ENCODE assay signal across 35 cellular contexts in the genomic region with DNA sequence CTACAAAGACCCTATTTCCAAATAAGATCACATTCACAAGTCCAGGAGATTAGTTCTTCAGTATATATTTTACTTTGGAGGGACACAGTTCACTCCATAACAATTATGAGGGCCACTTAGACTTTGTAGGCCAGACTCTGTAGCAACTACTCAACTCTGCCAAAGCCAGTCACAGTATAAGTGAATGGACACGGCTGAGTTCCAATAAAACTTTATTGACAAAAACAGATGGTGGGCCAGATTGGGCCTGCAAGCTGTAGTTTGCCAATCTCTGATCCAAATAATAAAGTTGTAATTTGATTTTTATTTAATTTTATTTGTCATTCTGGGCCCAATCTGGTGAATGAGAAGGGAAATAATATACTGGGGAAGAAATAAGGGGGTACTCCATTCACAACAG.
DNase-seq lines count a peak whose midpoint lies in the region; ATAC-seq, FAIRE-seq and TF ChIP-seq lines count a peak whose summit lies in the region.
"Had no signal": no experiment of that assay in that cellular context is flagged by ENCODE, and none has a peak within 500 bp of the region (broad histone marks: within the 10 kb centered on the region; RNA-seq: fewer than 3 reads in every experiment).

No MANE protein-coding gene starts in this region.

- intact Hi-C loops in K562 (cut with micrococcal nuclease), result loop anchor here (10.0 kb wide), 1 partner anchor 89 kb away; no protein-coding TSS in a partner anchor

- no peaks in the 10 kb centered on the region for H3K79me1 ChIP-seq in mesenchymal stem cell (replicated peaks; ENCODE audit: low read length, poor library complexity, severe bottlenecking)

- no peak overlapping the region for H2BK120ac ChIP-seq in mesenchymal stem cell (ENCODE audit: low read depth, low read length)

- H3K4me1 ChIP-seq in K562 (replicated peaks in 1 of 2; ENCODE audit: control insufficient read depth in 2 of 2, insufficient read depth in 2 of 2, low read length in 2 of 2) (no peaks in the 10 kb centered on the region; a peak in 1 of 5 replicates), endodermal cell (ENCODE audit: control insufficient read depth, insufficient read depth, low read length) (no peaks in the 10 kb centered on the region), mesenchymal stem cell (ENCODE audit: control insufficient read depth, insufficient read depth, low read depth, low read length) (no peaks in the 10 kb centered on the region)
- H3K4me1 ChIP-seq: A549, BE2C, BLaER1, Caco-2 had no signal

- H3K27me3 ChIP-seq in K562 (ENCODE audit: control insufficient read depth in 2 of 2, insufficient read depth in 2 of 2, low read length in 2 of 2) (0 out of 5 replicates have a peak, but pooled peaks cover 0 to 3% of the 10 kb centered on the region in 2 experiments), endodermal cell (ENCODE audit: control insufficient read depth, insufficient read depth, low read length, poor library complexity, severe bottlenecking) (no peaks in the 10 kb centered on the region), mesenchymal stem cell (ENCODE audit: control insufficient read depth in 1 of 2, insufficient read depth in 1 of 2, low read length in 2 of 2) (no peaks in the 10 kb centered on the region)
- H3K27me3 ChIP-seq: BE2C; BLaER1; BLaER1 treated with 17β-estradiol and CSF1 and Interleukin-3, amounts not matched to agents 10 nM and 100 nM had no signal

- no peak overlapping the region for H3K14ac ChIP-seq in mesenchymal stem cell (ENCODE audit: low read length in 2 of 2)

- H3K4ac ChIP-seq in mesenchymal stem cell (ENCODE audit: low read depth in 1 of 2, low read length in 2 of 2), result no peak overlapping the region

- TF ChIP-seq RAD21 in K562 (CRISPR knock-in tag; conservative IDR thresholded peaks at IDR 0.05 in 1 of 2, IDR thresholded peaks at IDR 0.05 in 1 of 2), result no peak

- POLR2A ChIA-PET in K562 (lab: Yijun Ruan, JAX), result no interaction called here

- H4K20me1 ChIP-seq in K562 (replicated peaks; ENCODE audit: control insufficient read depth, insufficient read depth, low read length), result no peaks in the 10 kb centered on the region
- H4K20me1 ChIP-seq: BLaER1; BLaER1 treated with 17β-estradiol and CSF1 and Interleukin-3, amounts not matched to agents 10 nM and 100 nM had no signal

- H3K9ac ChIP-seq in K562 (ENCODE audit: insufficient read depth in 1 of 2, low read depth in 2 of 2, low read length in 2 of 2) (no peak overlapping the region), endodermal cell (ENCODE audit: extremely low read depth, low read length, poor library complexity, severe bottlenecking) (no peak overlapping the region), mesenchymal stem cell (ENCODE audit: low read length) (no peak overlapping the region)
- H3K9ac ChIP-seq: BLaER1; BLaER1 treated with 17β-estradiol and CSF1 and Interleukin-3, amounts not matched to agents 10 nM and 100 nM had no signal

- H4K91ac ChIP-seq in mesenchymal stem cell (ENCODE audit: low read length), result no peak overlapping the region

- H2AFZ ChIP-seq in K562 (ENCODE audit: low read depth, low read length) (no peak overlapping the region), mesenchymal stem cell (ENCODE audit: low read depth, low read length) (no peak overlapping the region)

- H3K79me2 ChIP-seq in K562 (ENCODE audit: control insufficient read depth, insufficient read depth, low read length), result no peaks in the 10 kb centered on the region

- no peak overlapping the region for H4K8ac ChIP-seq in mesenchymal stem cell (ENCODE audit: low read length)

- H3K36me3 ChIP-seq in K562 (ENCODE audit: control insufficient read depth, insufficient read depth, low read length), result no peaks in the 10 kb centered on the region
- no peaks in the 10 kb centered on the region for H3K36me3 ChIP-seq in endodermal cell (ENCODE audit: control insufficient read depth, insufficient read depth, low read length)
- H3K36me3 ChIP-seq in mesenchymal stem cell (ENCODE audit: control insufficient read depth in 1 of 2, insufficient read depth in 2 of 2, low read depth in 1 of 2, low read length in 2 of 2), result no peaks in the 10 kb centered on the region
- H3K36me3 ChIP-seq: BE2C; BLaER1; BLaER1 treated with 17β-estradiol and CSF1 and Interleukin-3, amounts not matched to agents 10 nM and 100 nM had no signal

- ATAC-seq in K562, result no peak
- ATAC-seq: A549; CD8-positive, alpha-beta T cell had no signal

- CTCF ChIA-PET in K562 (lab: Yijun Ruan, JAX; ENCODE audit: low intra/inter-chr PET ratio), result no interaction called here

- H2AK5ac ChIP-seq in mesenchymal stem cell (ENCODE audit: low read length, severe bottlenecking), result no peak overlapping the region

- H3K4me2 ChIP-seq in K562 (ENCODE audit: insufficient read depth, low read length), result no peak overlapping the region
- H3K4me2 ChIP-seq in mesenchymal stem cell (ENCODE audit: low read length, poor library complexity, severe bottlenecking), result no peak overlapping the region
- H3K4me2 ChIP-seq: A549; BLaER1; BLaER1 treated with 17β-estradiol and CSF1 and Interleukin-3, amounts not matched to agents 10 nM and 100 nM had no signal

- no peak overlapping the region for H3K4me3 ChIP-seq in K562
- no peak overlapping the region for H3K4me3 ChIP-seq in endodermal cell (ENCODE audit: low read length)
- H3K4me3 ChIP-seq in mesenchymal stem cell (ENCODE audit: insufficient read depth in 1 of 2, low read depth in 1 of 2, low read length in 2 of 2), result no peak overlapping the region
- H3K4me3 ChIP-seq: A549; BLaER1; BLaER1 treated with 17β-estradiol and CSF1 and Interleukin-3, amounts not matched to agents 10 nM and 100 nM had no signal

- TF ChIP-seq CTCF in K562 (IDR thresholded peaks at IDR 0.05 in 2 of 3, conservative IDR thresholded peaks at IDR 0.05 in 1 of 3; ENCODE audit: insufficient read depth in 2 of 3, low read depth in 1 of 3, low read length in 3 of 3), result no peak
- no peak for TF ChIP-seq CTCF in endodermal cell (conservative IDR thresholded peaks at IDR 0.05)

- no peaks in the 10 kb centered on the region for H3K9me1 ChIP-seq in K562 (ENCODE audit: control insufficient read depth, insufficient read depth, low read length)

- no peak overlapping the region for H3K27ac Mint-ChIP-seq in endodermal cell
- H3K27ac Mint-ChIP-seq: B cell; CD14-positive monocyte; CD4-positive, alpha-beta memory T cell; CD4-positive, alpha-beta T cell; CD4-positive, CD25-positive, alpha-beta regulatory T cell; CD8-positive, alpha-beta memory T cell; CD8-positive, alpha-beta T cell had no signal

- no peak overlapping the region for H2BK15ac ChIP-seq in mesenchymal stem cell (ENCODE audit: low read depth, poor library complexity, severe bottlenecking)

- no peaks in the 10 kb centered on the region for H3K36me3 Mint-ChIP-seq in endodermal cell (ENCODE audit: low read depth)
- H3K36me3 Mint-ChIP-seq: CD14-positive monocyte; CD4-positive, alpha-beta memory T cell; CD4-positive, CD25-positive, alpha-beta regulatory T cell; CD8-positive, alpha-beta T cell had no signal

- no peak for TF ChIP-seq EP300 in K562 (IDR thresholded peaks at IDR 0.05; ENCODE audit: low read length)

- no peak overlapping the region for H3K4me3 Mint-ChIP-seq in endodermal cell
- H3K4me3 Mint-ChIP-seq: B cell; CD14-positive monocyte; CD4-positive, alpha-beta memory T cell; CD4-positive, alpha-beta T cell; CD4-positive, CD25-positive, alpha-beta regulatory T cell; CD8-positive, alpha-beta memory T cell; CD8-positive, alpha-beta T cell had no signal

- in situ Hi-C loops in K562 (cut with MboI), result no loop called here

- no peaks in the 10 kb centered on the region for H3K9me3 ChIP-seq in K562 (replicated peaks; ENCODE audit: control insufficient read depth, insufficient read depth, low read depth, low read length)
- H3K9me3 ChIP-seq in endodermal cell (ENCODE audit: control insufficient read depth, low read length), result no peaks in the 10 kb centered on the region
- no peaks in the 10 kb centered on the region for H3K9me3 ChIP-seq in mesenchymal stem cell (ENCODE audit: control insufficient read depth, low read length)
- H3K9me3 ChIP-seq: A549; BE2C; BLaER1; BLaER1 treated with 17β-estradiol and CSF1 and Interleukin-3, amounts not matched to agents 10 nM and 100 nM; Caco-2 had no signal

- no peak overlapping the region for H2BK5ac ChIP-seq in mesenchymal stem cell (ENCODE audit: low read depth, low read length, poor library complexity, severe bottlenecking)

- WGBS in K562 (ENCODE audit: insufficient coverage, low coverage, missing lambda C conversion rate), result 18% methylated on average over 1 of the region's 1 CpG
- WGBS in endodermal cell (ENCODE audit: insufficient coverage in 1 of 2, insufficient read length in 1 of 2), 2 experiments, result 93% methylated on average over 1 of the region's 1 CpG; no CpG with 5 or more reads in 1 of the 2 experiments
- WGBS in mesenchymal stem cell, result no CpG with 5 or more reads among the region's 1 CpG

- TF ChIP-seq POLR2A in K562 (conservative IDR thresholded peaks at IDR 0.05), result no peak

- FAIRE-seq in K562 (lab: Jason Lieb, UNC), result no peak
- FAIRE-seq: A204.1, A549, D721Med had no signal

- no peak for DNase-seq in K562 (ENCODE audit: extremely low read depth in 1 of 4, low spot score in 3 of 4)
- DNase-seq in endodermal cell, result peak; percentile 5
- peak; percentile 3 for DNase-seq in islet precursor cell
- DNase-seq in NCI-H345 treated with DMSO at 0.1 percent for 48 hours (lab: John Stamatoyannopoulos, UW; ENCODE audit: unreplicated experiment), result no peak
- no peak for DNase-seq in T1000 (lab: John Stamatoyannopoulos, UW)
- DNase-seq in mesenchymal stem cell, result no peak
- DNase-seq: 8988T; ACHN; AML-193; BE2C; C1 segment of cervical spinal cord; Caco-2; Calu3; CD4-positive, alpha-beta memory T cell; CD4-positive, alpha-beta T cell; CD4-positive, CD25-positive, alpha-beta regulatory T cell; CD8-positive, alpha-beta memory T cell; CD8-positive, alpha-beta T cell; COR-L47; DMS 273 treated with DMSO at 0.1 percent for 48 hours; DMS153; DMS53; DMS79; DMS79 treated with DMSO at 0.1 percent for 48 hours; DND-41; EL had no signal

- no peak overlapping the region for H3K27ac ChIP-seq in K562 (ENCODE audit: extremely low read depth, low read depth, low read length)
- H3K27ac ChIP-seq in endodermal cell (ENCODE audit: low read depth, low read length), result no peak overlapping the region
- H3K27ac ChIP-seq in mesenchymal stem cell (ENCODE audit: low read length, poor library complexity, severe bottlenecking), result no peak overlapping the region
- H3K27ac ChIP-seq: 22Rv1; A549; BLaER1; BLaER1 treated with 17β-estradiol and CSF1 and Interleukin-3, amounts not matched to agents 10 nM and 100 nM; C4-2B had no signal

- no TSS peak for BruUV-seq in K562 (replicated peaks; lab: Mats Ljungman, UMichigan)

- H3K18ac ChIP-seq in mesenchymal stem cell (ENCODE audit: low read depth in 1 of 2, low read length in 2 of 2), result no peak overlapping the region

- no peaks in the 10 kb centered on the region for H3K9me3 Mint-ChIP-seq in endodermal cell
- H3K9me3 Mint-ChIP-seq: CD4-positive, alpha-beta T cell; CD8-positive, alpha-beta T cell had no signal

- no peak overlapping the region for H2BK12ac ChIP-seq in mesenchymal stem cell (ENCODE audit: low read length in 2 of 2)

- H3K23ac ChIP-seq in mesenchymal stem cell (ENCODE audit: low read length in 2 of 2), result no peak overlapping the region

- no peaks in the 10 kb centered on the region for H3K27me3 Mint-ChIP-seq in endodermal cell (ENCODE audit: insufficient read depth)
- H3K27me3 Mint-ChIP-seq: CD4-positive, alpha-beta T cell; CD4-positive, CD25-positive, alpha-beta regulatory T cell had no signal

- peaks cover 5% of the 10 kb centered on the region for H3K4me1 Mint-ChIP-seq in endodermal cell
- H3K4me1 Mint-ChIP-seq: B cell; CD14-positive monocyte; CD4-positive, alpha-beta memory T cell; CD4-positive, CD25-positive, alpha-beta regulatory T cell; CD8-positive, alpha-beta memory T cell had no signal

Comparison
In these comparisons a context has a peak if more than half of its experiments do, and no peak if none do; other contexts are left out.
1. DNase-seq: peak in endodermal cell (single experiment) and islet precursor cell (single experiment); none in K562 (0 of 4), NCI-H345 treated with DMSO at 0.1 percent for 48 hours (single experiment), T1000 (single experiment) and mesenchymal stem cell (single experiment).